ENCODE assay signal across 7 cellular contexts in the genomic region with DNA sequence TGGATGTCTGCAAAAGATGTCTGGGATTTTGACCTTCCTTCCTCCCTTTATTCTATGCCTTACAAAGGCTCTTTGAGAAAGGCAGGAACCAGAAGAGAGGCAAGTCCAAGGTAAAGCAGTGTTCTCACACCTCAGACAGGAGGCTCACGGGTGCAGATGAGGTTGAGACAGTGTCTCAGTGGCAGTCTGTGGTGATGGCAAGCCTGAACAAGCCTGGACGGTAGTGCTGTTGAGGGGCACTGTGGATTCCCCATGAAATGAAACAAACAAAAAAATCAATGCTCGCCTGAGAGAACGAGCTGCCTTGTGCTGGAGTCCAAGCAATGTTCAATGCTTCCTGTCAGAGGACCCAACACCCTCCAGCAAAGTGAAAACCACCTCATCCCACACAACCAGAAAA. TPM values are rescaled to one million over a fixed set of nuclear protein-coding genes. Genes with fewer than 3 reads are reported as not detected.
"Had no signal": no experiment of that assay in that cellular context is flagged by ENCODE, and none has a peak within 500 bp of the region (broad histone marks: within the 10 kb centered on the region; RNA-seq: fewer than 3 reads in every experiment).

No MANE protein-coding gene starts in this region.

RNA-seq across cellular contexts. Expression of gene RBMY1F, which starts 31.6 kb away (rescaled TPM):
- polyA plus RNA-seq: endothelial cell of umbilical vein, esophagus, fibroblast of lung, foreskin keratinocyte, heart left ventricle, heart right ventricle, hepatocyte had no signal
